ENCODE assay signal across 8 cellular contexts in the genomic region with DNA sequence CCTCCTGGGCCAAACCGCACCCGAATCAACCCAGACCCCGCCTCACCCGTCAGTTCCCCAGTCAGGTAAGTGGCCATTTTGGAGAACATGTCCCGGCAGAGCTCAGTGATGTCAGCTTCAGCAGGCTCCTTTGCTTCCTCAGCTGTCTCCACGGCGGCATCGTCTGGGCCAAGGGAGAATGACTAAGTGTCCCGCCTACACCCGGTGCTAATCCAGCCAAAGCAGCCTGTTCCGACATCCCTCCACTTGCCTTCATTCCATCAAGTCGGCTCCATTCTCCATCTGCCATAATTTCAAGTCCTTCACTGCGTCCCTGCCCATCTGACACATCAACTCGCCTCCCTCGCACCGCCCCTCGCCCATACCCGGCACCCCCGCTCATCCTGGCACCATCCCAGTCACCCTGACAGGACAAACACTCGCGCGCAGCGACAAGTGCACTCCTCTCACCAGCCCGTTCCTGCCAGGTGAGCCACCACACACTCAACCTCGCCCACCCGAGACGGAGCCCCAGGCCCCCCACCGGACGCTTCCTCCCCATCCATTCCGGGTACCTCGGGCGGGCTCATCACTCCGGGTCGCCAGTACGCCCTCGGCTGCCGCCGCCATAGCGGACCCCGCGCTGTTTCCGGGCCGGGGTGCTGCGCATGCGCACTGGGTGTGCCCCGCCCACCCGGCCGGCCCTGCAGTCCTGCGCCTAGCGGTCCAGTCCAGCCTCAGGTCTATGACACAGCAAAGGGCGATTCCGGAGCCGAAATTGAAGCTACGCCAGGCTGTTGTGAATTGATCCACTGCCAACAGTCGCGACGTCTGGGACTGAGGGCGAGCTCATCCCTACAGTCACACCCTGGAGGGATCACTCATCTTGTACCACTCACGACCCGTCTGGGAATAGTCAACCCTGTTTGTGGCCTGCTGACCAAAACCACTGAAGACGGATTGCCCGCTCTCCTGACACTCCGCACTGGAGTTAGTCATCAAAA. TPM values are rescaled to one million over a fixed set of nuclear protein-coding genes. Genes with fewer than 3 reads are reported as not detected.
DNase-seq lines count a peak whose midpoint lies in the region; ATAC-seq and TF ChIP-seq lines count a peak whose summit lies in the region.

TSS of gene BLOC1S2 (minus strand) at position 630 of the 983 bp plus-strand sequence. CDS start at position 609, 21 bp downstream.

- H3K9me3 ChIP-seq in aorta (ENCODE audit: control insufficient read depth, low read length) = no peaks in the 10 kb centered on the region

- intact Hi-C loops in aorta (cut with DNase I) = no loop called here

- no peaks in the 10 kb centered on the region for H3K4me1 ChIP-seq in aorta (ENCODE audit: control insufficient read depth in 1 of 2, insufficient read depth in 2 of 2, low read length in 2 of 2)

- ATAC-seq in GM18499 (IDR thresholded peaks at IDR 0.05; ENCODE audit: insufficient read depth, unreplicated experiment) (peak; percentile 53), HG02884 (IDR thresholded peaks at IDR 0.05; ENCODE audit: unreplicated experiment) (peak; percentile 75), aorta (ENCODE audit: low FRiP score) (peak; percentile 99)

- 1 to 2% methylated on average over 63 of the region's 63 CpGs for WGBS in aorta, 2 donors

- H3K27ac ChIP-seq in aorta (ENCODE audit: low read depth in 1 of 2, low read length in 2 of 2) = peak within 1 kb of the TSS in 1 of 2 donors; percentile 87

- peaks cover 0 to 2% of the 10 kb centered on the region in 2 donors for H3K36me3 ChIP-seq in aorta (ENCODE audit: control insufficient read depth in 1 of 2, insufficient read depth in 2 of 2, low read length in 1 of 2)

- peak; percentile 14 for DNase-seq in NCI-H2029 (lab: John Stamatoyannopoulos, UW)
- peak; percentile 78 for DNase-seq in T-helper 9 cell
- DNase-seq in astrocyte of the cerebellum (ENCODE audit: low read depth) = peak; percentile 72
- peak; percentile 98 for DNase-seq in hepatic stellate cell (ENCODE audit: low spot score)
- peak; percentile 86 for DNase-seq in renal cortical epithelial cell (ENCODE audit: low read depth)
- DNase-seq in aorta = peak; percentile 91 to 96

- in situ Hi-C loops in astrocyte of the cerebellum (cut with HindIII; ENCODE audit: low sequenced_read_pairs) = no loop called here

- H3K27me3 ChIP-seq in aorta (ENCODE audit: control insufficient read depth in 1 of 2, insufficient read depth in 2 of 2, low read length in 1 of 2) = no peaks in the 10 kb centered on the region

- peak; percentile 4 for TF ChIP-seq CTCF in astrocyte of the cerebellum (IDR thresholded peaks at IDR 0.05; ENCODE audit: low read depth, low read length, missing control alignments)

- H3K4me3 ChIP-seq in astrocyte of the cerebellum (ENCODE audit: low read depth, low read length) (peak within 1 kb of the TSS; percentile 71), aorta (ENCODE audit: low read length in 2 of 2) (peak within 1 kb of the TSS; percentile 53 to 68)

RNA-seq across cellular contexts. Expression of gene BLOC1S2, which starts in this region (rescaled TPM):
- total RNA-seq in renal cortical epithelial cell (63.9 and 82.7 TPM in 2 replicates), aorta (10 to 100 TPM; 21.9 to 26.4 TPM)
- 10 to 100 TPM; 30.7 to 58.4 TPM for polyA plus RNA-seq in aorta

Comparison
In these comparisons a context has a peak if more than half of its experiments do, and no peak if none do; other contexts are left out.
1. DNase-seq: peak in every context shown above with its lines; median percentile 98 in hepatic stellate cell; 94 in aorta; 86 in renal cortical epithelial cell; 78 in T-helper 9 cell; 72 in astrocyte of the cerebellum; 14 in NCI-H2029.